In the genomic region with DNA sequence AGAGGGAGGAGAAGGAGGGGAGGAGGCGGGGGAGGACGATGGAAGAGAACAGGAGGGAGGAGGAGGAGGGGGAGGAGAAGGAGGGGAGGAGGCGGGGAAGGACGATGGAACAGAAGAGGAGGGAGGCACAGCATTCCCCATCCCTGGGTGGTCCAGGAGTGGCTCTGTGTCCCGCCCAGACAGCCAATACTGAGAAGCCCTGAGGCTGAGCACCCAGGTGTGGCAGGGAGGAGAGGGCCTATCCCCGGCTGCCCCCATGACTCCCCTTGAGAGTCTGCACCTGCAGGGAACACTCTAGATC, we compare ENCODE assay signal across 15 cellular contexts. TPM values are rescaled to one million over a fixed set of nuclear protein-coding genes. Genes with fewer than 3 reads are reported as not detected.
A peak's percentile ranks its signal among the peaks of the same experiment; 100 is the strongest.
DNase-seq lines count a peak whose midpoint lies in the region; ATAC-seq and TF ChIP-seq lines count a peak whose summit lies in the region.
"Had no signal": no experiment of that assay in that cellular context is flagged by ENCODE, and none has a peak within 500 bp of the region (broad histone marks: within the 10 kb centered on the region; RNA-seq: fewer than 3 reads in every experiment).

No MANE protein-coding gene starts in this region.

- no peak for TF ChIP-seq CTCF in WERI-Rb-1 (IDR thresholded peaks at IDR 0.05; ENCODE audit: low read depth, low read length)
- no peak for TF ChIP-seq CTCF in mucosa of descending colon (IDR thresholded peaks at IDR 0.05)

- H3K27me3 ChIP-seq in WERI-Rb-1 (ENCODE audit: insufficient read depth, low read depth, severe bottlenecking) = no peaks in the 10 kb centered on the region
- H3K27me3 ChIP-seq: MG63 had no signal

- H3K36me3 ChIP-seq in WERI-Rb-1 (no peaks in the 10 kb centered on the region), mucosa of descending colon (ENCODE audit: low read depth) (no peaks in the 10 kb centered on the region)
- H3K36me3 ChIP-seq: MG63 had no signal

- DNase-seq in 8988T (peak; percentile 25), DMS79 treated with DMSO at 0.1 percent for 48 hours (lab: John Stamatoyannopoulos, UW) (peak; percentile 66), WERI-Rb-1 (no peak), mucosa of descending colon (no peak), A172 (ENCODE audit: low spot score) (no peak), Ammon's horn (ENCODE audit: low spot score) (no peak)
- DNase-seq: ACHN, HCEC 1CT, Kasumi-1, MG63, NCI-H1436 treated with DMSO at 0.1 percent for 48 hours, NCI-H2081 treated with DMSO at 0.1 percent for 48 hours, SIG-M5 had no signal

- H3K9me3 ChIP-seq in WERI-Rb-1 (ENCODE audit: severe bottlenecking) (no peaks in the 10 kb centered on the region), mucosa of descending colon (no peaks in the 10 kb centered on the region)
- H3K9me3 ChIP-seq: MG63 had no signal

- no peak overlapping the region for H3K4me3 ChIP-seq in WERI-Rb-1 (ENCODE audit: low read depth, low read length)
- H3K4me3 ChIP-seq in mucosa of descending colon = no peak overlapping the region
- H3K4me3 ChIP-seq: MG63 had no signal

- peak overlapping the region; percentile 46 for H3K27ac ChIP-seq in WERI-Rb-1

- no peaks in the 10 kb centered on the region for H3K4me1 ChIP-seq in mucosa of descending colon (ENCODE audit: low read depth)

- intact Hi-C loops in mucosa of descending colon (cut with DNase I, micrococcal nuclease) = no loop called here

- peak; percentile 19 for ATAC-seq in mucosa of descending colon
- no peak for ATAC-seq in HG03439 (IDR thresholded peaks at IDR 0.05; ENCODE audit: unreplicated experiment)

RNA-seq across cellular contexts. Expression of a gene that starts 0.7 kb away (rescaled TPM):
- total RNA-seq in mucosa of descending colon = 1 to 10 TPM in 1 of 3 donors, not detected in 2; 1.2 TPM
- not detected in 2 replicates for total RNA-seq in A172 (2014; rRNA removed; shearing (Covaris generic))
- total RNA-seq: T-cell had no signal

RNA-seq across cellular contexts. Expression of a gene that starts 12.9 kb away (rescaled TPM):
- not detected for total RNA-seq in mucosa of descending colon
- not detected in 2 replicates for total RNA-seq in A172 (2014; rRNA removed; shearing (Covaris generic))
- total RNA-seq: T-cell had no signal

Comparison
In these comparisons a context has a peak if more than half of its experiments do, and no peak if none do; other contexts are left out.
1. DNase-seq: peak in 8988T (single experiment) and DMS79 treated with DMSO at 0.1 percent for 48 hours (single experiment); none in WERI-Rb-1 (single experiment), mucosa of descending colon (0 of 3), A172 (single experiment) and Ammon's horn (single experiment).